Comparison of ENCODE assay signal across 8 cellular contexts in the genomic region with DNA sequence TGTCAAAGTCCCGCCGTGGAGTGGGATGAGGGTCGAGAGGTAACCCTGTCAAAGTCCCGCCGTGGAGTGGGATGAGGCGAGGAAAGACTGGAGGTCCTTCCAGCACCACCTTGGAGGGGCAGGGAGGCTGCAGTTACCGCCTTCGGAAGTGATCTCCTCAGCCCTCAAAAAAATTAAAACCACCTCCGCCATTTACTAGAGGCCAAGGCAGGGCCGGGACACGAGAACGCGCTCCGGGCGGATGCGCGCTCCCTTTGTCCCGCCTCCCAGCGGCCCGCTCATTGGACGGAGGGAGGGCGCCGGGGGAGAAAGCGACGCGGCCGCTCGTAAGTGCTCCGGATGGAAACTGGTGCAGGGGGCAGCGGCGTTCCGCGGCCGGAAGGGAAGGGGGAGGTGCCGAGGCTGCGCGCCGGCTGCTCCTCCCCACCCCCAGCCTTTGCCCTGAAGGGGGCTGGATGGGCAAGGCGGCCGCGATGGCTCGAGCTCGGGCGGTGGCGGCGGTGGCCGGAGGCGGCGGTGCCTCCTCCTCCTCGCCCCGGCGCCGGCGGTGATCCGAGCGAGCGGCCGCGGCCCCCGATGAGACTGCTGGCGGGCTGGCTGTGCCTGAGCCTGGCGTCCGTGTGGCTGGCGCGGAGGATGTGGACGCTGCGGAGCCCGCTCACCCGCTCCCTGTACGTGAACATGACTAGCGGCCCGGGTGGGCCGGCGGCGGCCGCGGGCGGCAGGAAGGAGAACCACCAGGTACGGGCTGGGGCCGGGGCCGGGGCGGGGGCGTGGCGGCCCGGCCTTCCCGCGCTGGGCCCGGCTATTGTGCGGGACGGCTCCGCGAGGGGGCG. TPM values are rescaled to one million over a fixed set of nuclear protein-coding genes. Genes with fewer than 3 reads are reported as not detected.
DNase-seq lines count a peak whose midpoint lies in the region; ATAC-seq, FAIRE-seq and TF ChIP-seq lines count a peak whose summit lies in the region.

Gene METTL9 (plus strand): TSS at position 420 of the 836 bp plus-strand sequence. CDS start 157 bp downstream, at position 577.

- peaks cover 33% of the 10 kb centered on the region for H3K4me1 Mint-ChIP-seq in endodermal cell

- H3K27me3 ChIP-seq in endodermal cell (ENCODE audit: control insufficient read depth, insufficient read depth, low read length, poor library complexity, severe bottlenecking): no peaks in the 10 kb centered on the region

- peaks cover 5% of the 10 kb centered on the region for H3K4me1 ChIP-seq in endodermal cell (ENCODE audit: control insufficient read depth, insufficient read depth, low read length)

- peak within 1 kb of the TSS; percentile 83 for H3K4me3 Mint-ChIP-seq in endodermal cell

- TF ChIP-seq CTCF in endodermal cell (conservative IDR thresholded peaks at IDR 0.05): peak; percentile 28

- peak within 1 kb of the TSS; percentile 96 for H3K27ac ChIP-seq in endodermal cell (ENCODE audit: low read depth, low read length)

- peak; percentile 82 for DNase-seq in COLO829 (ENCODE audit: low spot score)
- DNase-seq in HTR-8/SVneo (ENCODE audit: insufficient read length, low spot score): peak; percentile 91
- peak; percentile 91 for DNase-seq in NOMO-1 treated with dmso at 0.1 percent for 144 hours (lab: John Stamatoyannopoulos, UW; ENCODE audit: unreplicated experiment)
- DNase-seq in activated CD8-positive, alpha-beta memory T cell treated with anti-CD3 and anti-CD28 coated beads, Interleukin-2, amount 50 U/mL, for 1 hour (ENCODE audit: extremely low read depth): peak; percentile 78
- DNase-seq in endodermal cell: peak; percentile 97
- DNase-seq in mesenteric fat pad (ENCODE audit: low spot score): peak; percentile 98
- peak; percentile 83 for DNase-seq in stimulated activated CD8-positive, alpha-beta memory T cell treated with anti-CD3 and anti-CD28 coated beads, Interleukin-15, amount 100 ng/mL, for 24 hours (ENCODE audit: low read depth)

- peak; percentile 66 for FAIRE-seq in HTR-8/SVneo (lab: Jason Lieb, UNC)

- no peaks in the 10 kb centered on the region for H3K36me3 Mint-ChIP-seq in endodermal cell (ENCODE audit: low read depth)

- H3K36me3 ChIP-seq in endodermal cell (ENCODE audit: control insufficient read depth, insufficient read depth, low read length): no peaks in the 10 kb centered on the region

- H3K9me3 ChIP-seq in endodermal cell (ENCODE audit: control insufficient read depth, low read length): no peaks in the 10 kb centered on the region

- H3K27me3 Mint-ChIP-seq in endodermal cell (ENCODE audit: insufficient read depth): no peaks in the 10 kb centered on the region

- H3K9me3 Mint-ChIP-seq in endodermal cell: no peaks in the 10 kb centered on the region

- H3K4me3 ChIP-seq in endodermal cell (ENCODE audit: low read length): peak within 1 kb of the TSS; percentile 94

- peak within 1 kb of the TSS; percentile 78 for H3K27ac Mint-ChIP-seq in endodermal cell

- ATAC-seq in GM21367 (IDR thresholded peaks at IDR 0.05; ENCODE audit: unreplicated experiment): peak; percentile 80

- peak within 1 kb of the TSS; percentile 81 for H3K9ac ChIP-seq in endodermal cell (ENCODE audit: extremely low read depth, low read length, poor library complexity, severe bottlenecking)

- WGBS in endodermal cell (ENCODE audit: insufficient coverage in 1 of 2, insufficient read length in 1 of 2), 2 experiments: 0 to 1% methylated on average over 19 to 93 of the region's 93 CpGs

RNA-seq across cellular contexts. Expression of gene METTL9, which starts in this region (rescaled TPM):
- total RNA-seq in endodermal cell (100 to 1,000 TPM; 145 to 149 TPM), mesenteric fat pad (89.3 TPM)
- polyA plus RNA-seq in endodermal cell (2013, experiment 1 of 2): 188 TPM
- 168 TPM for polyA plus RNA-seq in endodermal cell (2013, experiment 2 of 2)

Comparison
In these comparisons a context has a peak if more than half of its experiments do, and no peak if none do; other contexts are left out.
1. Peak in every context shown above with its lines: DNase-seq, ATAC-seq, H3K4me3 ChIP-seq and H3K27ac ChIP-seq.